1 cellular context compared by ENCODE assay signal in the genomic region with DNA sequence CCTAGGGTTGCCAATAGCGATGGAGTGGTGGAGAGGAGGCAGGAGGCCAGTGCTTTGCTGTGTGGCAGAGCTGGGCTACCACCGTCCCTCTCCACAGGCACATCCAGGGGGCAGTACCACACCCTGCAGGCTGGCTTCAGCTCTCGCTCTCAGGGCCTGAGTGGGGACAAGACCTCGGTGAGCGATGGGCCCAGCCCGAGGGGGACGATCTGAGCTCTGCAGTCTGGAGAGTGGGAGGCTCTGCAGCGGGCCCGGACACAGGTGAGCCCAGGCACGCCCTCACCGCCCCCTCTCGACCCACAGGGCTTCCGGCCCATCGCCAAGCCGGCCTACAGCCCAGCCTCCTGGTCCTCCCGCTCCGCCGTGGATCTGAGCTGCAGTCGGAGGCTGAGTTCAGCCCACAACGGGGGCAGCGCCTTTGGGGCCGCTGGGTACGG.
TF ChIP-seq lines count a peak whose summit lies in the region.

No MANE protein-coding gene starts in this region.

TF ChIP-seq in WTC11, 78 proteins besides CTCF, POLR2A, EP300 and RAD21 (continued from another document):
- TF ChIP-seq, protein P1, sequence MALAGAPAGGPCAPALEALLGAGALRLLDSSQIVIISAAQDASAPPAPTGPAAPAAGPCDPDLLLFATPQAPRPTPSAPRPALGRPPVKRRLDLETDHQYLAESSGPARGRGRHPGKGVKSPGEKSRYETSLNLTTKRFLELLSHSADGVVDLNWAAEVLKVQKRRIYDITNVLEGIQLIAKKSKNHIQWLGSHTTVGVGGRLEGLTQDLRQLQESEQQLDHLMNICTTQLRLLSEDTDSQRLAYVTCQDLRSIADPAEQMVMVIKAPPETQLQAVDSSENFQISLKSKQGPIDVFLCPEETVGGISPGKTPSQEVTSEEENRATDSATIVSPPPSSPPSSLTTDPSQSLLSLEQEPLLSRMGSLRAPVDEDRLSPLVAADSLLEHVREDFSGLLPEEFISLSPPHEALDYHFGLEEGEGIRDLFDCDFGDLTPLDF (CRISPR knock-in tag; IDR thresholded peaks at IDR 0.05), result no peak
- TF ChIP-seq, protein P2, sequence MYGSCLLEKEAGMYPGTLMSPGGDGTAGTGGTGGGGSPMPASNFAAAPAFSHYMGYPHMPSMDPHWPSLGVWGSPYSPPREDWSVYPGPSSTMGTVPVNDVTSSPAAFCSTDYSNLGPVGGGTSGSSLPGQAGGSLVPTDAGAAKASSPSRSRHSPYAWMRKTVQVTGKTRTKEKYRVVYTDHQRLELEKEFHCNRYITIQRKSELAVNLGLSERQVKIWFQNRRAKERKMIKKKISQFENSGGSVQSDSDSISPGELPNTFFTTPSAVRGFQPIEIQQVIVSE (CRISPR knock-in tag; IDR thresholded peaks at IDR 0.05; ENCODE audit: borderline replicate concordance), result no peak
- TF ChIP-seq MXD4 (CRISPR knock-in tag; IDR thresholded peaks at IDR 0.05; ENCODE audit: borderline replicate concordance) (no peak), EMX1 (CRISPR knock-in tag; IDR thresholded peaks at IDR 0.05) (no peak), ATF1 (CRISPR knock-in tag; IDR thresholded peaks at IDR 0.05) (no peak), ZNF416 (CRISPR knock-in tag; IDR thresholded peaks at IDR 0.05) (no peak), NR3C1 (CRISPR knock-in tag; conservative IDR thresholded peaks at IDR 0.05; ENCODE audit: low read depth) (no peak), ZNF219 (CRISPR knock-in tag; IDR thresholded peaks at IDR 0.05; ENCODE audit: borderline replicate concordance) (no peak)
- TF ChIP-seq, protein P3, sequence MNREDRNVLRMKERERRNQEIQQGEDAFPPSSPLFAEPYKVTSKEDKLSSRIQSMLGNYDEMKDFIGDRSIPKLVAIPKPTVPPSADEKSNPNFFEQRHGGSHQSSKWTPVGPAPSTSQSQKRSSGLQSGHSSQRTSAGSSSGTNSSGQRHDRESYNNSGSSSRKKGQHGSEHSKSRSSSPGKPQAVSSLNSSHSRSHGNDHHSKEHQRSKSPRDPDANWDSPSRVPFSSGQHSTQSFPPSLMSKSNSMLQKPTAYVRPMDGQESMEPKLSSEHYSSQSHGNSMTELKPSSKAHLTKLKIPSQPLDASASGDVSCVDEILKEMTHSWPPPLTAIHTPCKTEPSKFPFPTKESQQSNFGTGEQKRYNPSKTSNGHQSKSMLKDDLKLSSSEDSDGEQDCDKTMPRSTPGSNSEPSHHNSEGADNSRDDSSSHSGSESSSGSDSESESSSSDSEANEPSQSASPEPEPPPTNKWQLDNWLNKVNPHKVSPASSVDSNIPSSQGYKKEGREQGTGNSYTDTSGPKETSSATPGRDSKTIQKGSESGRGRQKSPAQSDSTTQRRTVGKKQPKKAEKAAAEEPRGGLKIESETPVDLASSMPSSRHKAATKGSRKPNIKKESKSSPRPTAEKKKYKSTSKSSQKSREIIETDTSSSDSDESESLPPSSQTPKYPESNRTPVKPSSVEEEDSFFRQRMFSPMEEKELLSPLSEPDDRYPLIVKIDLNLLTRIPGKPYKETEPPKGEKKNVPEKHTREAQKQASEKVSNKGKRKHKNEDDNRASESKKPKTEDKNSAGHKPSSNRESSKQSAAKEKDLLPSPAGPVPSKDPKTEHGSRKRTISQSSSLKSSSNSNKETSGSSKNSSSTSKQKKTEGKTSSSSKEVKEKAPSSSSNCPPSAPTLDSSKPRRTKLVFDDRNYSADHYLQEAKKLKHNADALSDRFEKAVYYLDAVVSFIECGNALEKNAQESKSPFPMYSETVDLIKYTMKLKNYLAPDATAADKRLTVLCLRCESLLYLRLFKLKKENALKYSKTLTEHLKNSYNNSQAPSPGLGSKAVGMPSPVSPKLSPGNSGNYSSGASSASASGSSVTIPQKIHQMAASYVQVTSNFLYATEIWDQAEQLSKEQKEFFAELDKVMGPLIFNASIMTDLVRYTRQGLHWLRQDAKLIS (CRISPR knock-in tag; IDR thresholded peaks at IDR 0.05; ENCODE audit: borderline replicate concordance), result no peak
- TF ChIP-seq, protein P4, sequence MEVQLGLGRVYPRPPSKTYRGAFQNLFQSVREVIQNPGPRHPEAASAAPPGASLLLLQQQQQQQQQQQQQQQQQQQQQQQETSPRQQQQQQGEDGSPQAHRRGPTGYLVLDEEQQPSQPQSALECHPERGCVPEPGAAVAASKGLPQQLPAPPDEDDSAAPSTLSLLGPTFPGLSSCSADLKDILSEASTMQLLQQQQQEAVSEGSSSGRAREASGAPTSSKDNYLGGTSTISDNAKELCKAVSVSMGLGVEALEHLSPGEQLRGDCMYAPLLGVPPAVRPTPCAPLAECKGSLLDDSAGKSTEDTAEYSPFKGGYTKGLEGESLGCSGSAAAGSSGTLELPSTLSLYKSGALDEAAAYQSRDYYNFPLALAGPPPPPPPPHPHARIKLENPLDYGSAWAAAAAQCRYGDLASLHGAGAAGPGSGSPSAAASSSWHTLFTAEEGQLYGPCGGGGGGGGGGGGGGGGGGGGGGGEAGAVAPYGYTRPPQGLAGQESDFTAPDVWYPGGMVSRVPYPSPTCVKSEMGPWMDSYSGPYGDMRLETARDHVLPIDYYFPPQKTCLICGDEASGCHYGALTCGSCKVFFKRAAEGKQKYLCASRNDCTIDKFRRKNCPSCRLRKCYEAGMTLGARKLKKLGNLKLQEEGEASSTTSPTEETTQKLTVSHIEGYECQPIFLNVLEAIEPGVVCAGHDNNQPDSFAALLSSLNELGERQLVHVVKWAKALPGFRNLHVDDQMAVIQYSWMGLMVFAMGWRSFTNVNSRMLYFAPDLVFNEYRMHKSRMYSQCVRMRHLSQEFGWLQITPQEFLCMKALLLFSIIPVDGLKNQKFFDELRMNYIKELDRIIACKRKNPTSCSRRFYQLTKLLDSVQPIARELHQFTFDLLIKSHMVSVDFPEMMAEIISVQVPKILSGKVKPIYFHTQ (CRISPR knock-in tag; IDR thresholded peaks at IDR 0.05), result no peak
